34 cellular contexts compared by ENCODE assay signal in genomic region chr17:80518392-80518791, GRCh38. TPM values are rescaled to one million over a fixed set of nuclear protein-coding genes. Genes with fewer than 3 reads are reported as not detected.
"Had no signal": no experiment of that assay in that cellular context is flagged by ENCODE, and none has a peak within 500 bp of the region (broad histone marks: within the 10 kb centered on the region; RNA-seq: fewer than 3 reads in every experiment).

No MANE protein-coding gene starts in this region.

- DNase-seq: activated effector memory CD4-positive, alpha-beta T cell treated with anti-CD3 and anti-CD28 coated beads, Interleukin-2, amount 50 U/mL, for 16 hours; activated effector memory CD4-positive, alpha-beta T cell treated with Interleukin-2 at 50 U/mL for 16 hours; activated gamma-delta T cell; activated gamma-delta T cell treated with Interleukin-2 at 50 U/mL for 16 hours; activated naive CD4-positive, alpha-beta T cell; activated naive CD4-positive, alpha-beta T cell treated with anti-CD3 and anti-CD28 coated beads for 36 hours; activated naive CD4-positive, alpha-beta T cell treated with anti-CD3 and anti-CD28 coated beads, Interleukin-2, amount 10 ng/mL, durations not matched to agents 7 days and 5 days; activated naive CD4-positive, alpha-beta T cell treated with anti-CD3 and anti-CD28 coated beads, Interleukin-2, amount 50 U/mL, for 16 hours; activated naive CD4-positive, alpha-beta T cell treated with Interleukin-2 at 50 U/mL for 16 hours; activated naive CD8-positive, alpha-beta T cell treated with anti-CD3 and anti-CD28 coated beads for 36 hours; activated naive CD8-positive, alpha-beta T cell treated with anti-CD3 and anti-CD28 coated beads, Interleukin-2, amount 10 ng/mL, durations not matched to agents 7 days and 5 days; activated naive CD8-positive, alpha-beta T cell treated with anti-CD3 and anti-CD28 coated beads, Interleukin-2, amount 50 U/mL, for 24 hours; activated T-cell treated with anti-CD3 and anti-CD28 coated beads, Interleukin-2, amount 50 U/mL, for 1 hour; activated T-cell treated with anti-CD3 and anti-CD28 coated beads, Interleukin-2, amount 50 U/mL, for 24 hours; activated T-cell treated with anti-CD3 and anti-CD28 coated beads, Interleukin-2, amount 50 U/mL, for 4 hours; activated T-cell treated with anti-CD3 and anti-CD28 coated beads, Interleukin-2, amount 50 U/mL, for 48 hours; activated T-cell treated with anti-CD3 and anti-CD28 coated beads, Interleukin-2, amount 50 U/mL, for 72 hours; amniotic stem cell; amygdala; anterior cingulate cortex; aorta; body of pancreas; brain microvascular endothelial cell; caudate nucleus; central memory CD4-positive, alpha-beta T cell; cerebellar nuclear complex had no signal

- H3K9me3 ChIP-seq: adrenal gland, ascending aorta, body of pancreas, breast epithelium had no signal

- H3K4me3 ChIP-seq: adrenal gland, ascending aorta, body of pancreas, breast epithelium, cardiac muscle cell had no signal

- FAIRE-seq: astrocyte, bronchial epithelial cell had no signal

- ATAC-seq: activated naive CD4-positive, alpha-beta T cell treated with anti-CD3 and anti-CD28 coated beads, Interleukin-2, amount 50 U/mL, for 72 hours; activated naive CD8-positive, alpha-beta T cell treated with anti-CD3 and anti-CD28 coated beads, Interleukin-2, amount 50 U/mL, for 24 hours; activated T-cell treated with anti-CD3 and anti-CD28 coated beads, Interleukin-2, amount 50 U/mL, for 4 hours; activated T-cell treated with anti-CD3 and anti-CD28 coated beads, Interleukin-2, amount 50 U/mL, for 72 hours; activated T-helper 17 cell treated with anti-CD3 and anti-CD28 coated beads, Interleukin-2, amount 50 U/mL, for 72 hours; body of pancreas had no signal

- H3K36me3 ChIP-seq: adrenal gland, ascending aorta, brain microvascular endothelial cell, breast epithelium, cardiac muscle cell had no signal

- H3K4me1 ChIP-seq: ascending aorta, body of pancreas, breast epithelium had no signal

- H3K27me3 ChIP-seq: adrenal gland, ascending aorta, body of pancreas, brain microvascular endothelial cell, breast epithelium had no signal

- H3K27ac ChIP-seq: adrenal gland, ascending aorta, body of pancreas, brain microvascular endothelial cell, breast epithelium, cardiac muscle cell had no signal

RNA-seq across cellular contexts. Expression of gene NPTX1, which starts 42.0 kb away (rescaled TPM):
- total RNA-seq: ascending aorta, cardiac muscle cell had no signal
- polyA plus RNA-seq: cardiac muscle cell had no signal
